8 cellular contexts compared by ENCODE assay signal in genomic region chr5:134466241-134467069, GRCh38. TPM values are rescaled to one million over a fixed set of nuclear protein-coding genes. Genes with fewer than 3 reads are reported as not detected.
DNase-seq lines count a peak whose midpoint lies in the region; ATAC-seq, FAIRE-seq and TF ChIP-seq lines count a peak whose summit lies in the region.

No MANE protein-coding gene starts in this region.

- no peaks in the 10 kb centered on the region for H4K20me1 ChIP-seq in DOHH2 (ENCODE audit: control insufficient read depth, insufficient read depth, low read depth, low read length)
- H4K20me1 ChIP-seq in H9 (ENCODE audit: control insufficient read depth, insufficient read depth, insufficient read length) = no peaks in the 10 kb centered on the region
- H4K20me1 ChIP-seq in K562 (replicated peaks; ENCODE audit: control insufficient read depth, insufficient read depth, low read length) = no peaks in the 10 kb centered on the region
- H4K20me1 ChIP-seq in hepatocyte (ENCODE audit: insufficient read depth, poor library complexity, severe bottlenecking) = no peaks in the 10 kb centered on the region

- H3K9me1 ChIP-seq in K562 (ENCODE audit: control insufficient read depth, insufficient read depth, low read length) = no peaks in the 10 kb centered on the region

- H4K8ac ChIP-seq in H9 (replicated peaks; ENCODE audit: insufficient read length, low read depth, low read length) = no peak overlapping the region

- WGBS in H9 (ENCODE audit: extremely low coverage, insufficient read length, low lambda C conversion rate) = no CpG with 5 or more reads among the region's 26 CpGs
- WGBS in K562 (ENCODE audit: insufficient coverage, low coverage, missing lambda C conversion rate) = 0% methylated on average over 22 of the region's 26 CpGs
- 4% methylated on average over 21 of the region's 26 CpGs for WGBS in hepatocyte (ENCODE audit: low lambda C conversion rate, missing lambda C conversion rate)

- in situ Hi-C loops in K562 (cut with MboI) = no loop called here

- no peak overlapping the region for H4K5ac ChIP-seq in H9 (ENCODE audit: insufficient read length, low read depth, low read length)

- peak; percentile 71 for TF ChIP-seq POLR2A in K562 (conservative IDR thresholded peaks at IDR 0.05)

- no peaks in the 10 kb centered on the region for H3K9me3 Mint-ChIP-seq in H9
- H3K9me3 Mint-ChIP-seq in T-helper 1 cell treated with Interleukin-12 subunit alpha and Interleukin-12 subunit beta and Interleukin-4 antibody, amounts not matched to agents 30 μg/mL and 1 μg/mL, for 36 hours = no peaks in the 10 kb centered on the region

- no peaks in the 10 kb centered on the region for H3F3A ChIP-seq in DOHH2 (ENCODE audit: control insufficient read depth, insufficient read depth)

- peak overlapping the region; percentile 89 for H3K4me2 ChIP-seq in DOHH2 (ENCODE audit: low read length)
- peak overlapping the region; percentile 84 for H3K4me2 ChIP-seq in H9 (ENCODE audit: insufficient read depth, insufficient read length, low read length)
- peak overlapping the region; percentile 88 for H3K4me2 ChIP-seq in K562 (ENCODE audit: insufficient read depth, low read length)
- H3K4me2 ChIP-seq in hepatocyte = peak overlapping the region; percentile 83

- peak overlapping the region; percentile 97 to 98 (median 97) for H3K27ac Mint-ChIP-seq in H9
- peak overlapping the region; percentile 67 for H3K27ac Mint-ChIP-seq in T-helper 1 cell treated with Interleukin-12 subunit alpha and Interleukin-12 subunit beta and Interleukin-4 antibody, amounts not matched to agents 30 μg/mL and 1 μg/mL, for 36 hours

- H4K91ac ChIP-seq in H9 (ENCODE audit: insufficient read length, low read depth, low read length) = no peak overlapping the region

- no peak overlapping the region for H3K4ac ChIP-seq in H9 (ENCODE audit: low read depth, low read length)

- H3K27ac ChIP-seq in DOHH2 (ENCODE audit: low read depth, low read length) (peak overlapping the region; percentile 19; the same call in 1 of the 2 replicates), H9 (ENCODE audit: insufficient read length, low read depth, low read length) (peak overlapping the region; percentile 32), K562 (ENCODE audit: extremely low read depth, low read depth, low read length) (peak overlapping the region; percentile 99), hepatocyte (peak overlapping the region; percentile 96)

- no peak overlapping the region for H3T11ph ChIP-seq in H9 (ENCODE audit: low read length)

- peak overlapping the region; percentile 79 for H3K9ac ChIP-seq in H9 (ENCODE audit: extremely low read depth, insufficient read length, low read length)
- peak overlapping the region; percentile 93 to 94 for H3K9ac ChIP-seq in K562 (ENCODE audit: insufficient read depth in 1 of 2, low read depth in 2 of 2, low read length in 2 of 2)

- H3K27me3 ChIP-seq in DOHH2 (ENCODE audit: control insufficient read depth, low read length) (no peaks in the 10 kb centered on the region), H9 (ENCODE audit: insufficient read depth, low read length) (no peaks in the 10 kb centered on the region), K562 (ENCODE audit: control insufficient read depth in 2 of 2, insufficient read depth in 2 of 2, low read length in 2 of 2) (no peaks in the 10 kb centered on the region), hepatocyte (no peaks in the 10 kb centered on the region)

- POLR2A ChIA-PET in K562 (lab: Yijun Ruan, JAX) = interaction anchor here (0.6 to 2.7 kb wide), 22 partner anchors 8 to 463 kb away, joined by 3 to 10 read pairs (median 4); partner anchors contain the start of gene CDKN2AIPNL

- H3K27me3 Mint-ChIP-seq in H9 (ENCODE audit: low read depth) = no peaks in the 10 kb centered on the region; the same call in 1 of the 2 replicates
- no peaks in the 10 kb centered on the region for H3K27me3 Mint-ChIP-seq in T-helper 1 cell treated with Interleukin-12 subunit alpha and Interleukin-12 subunit beta and Interleukin-4 antibody, amounts not matched to agents 30 μg/mL and 1 μg/mL, for 36 hours (ENCODE audit: low read depth)

- H3K23me2 ChIP-seq in H9 (ENCODE audit: insufficient read length, low read depth, low read length, poor library complexity, severe bottlenecking) = peaks cover 8% of the 10 kb centered on the region

- H2AK5ac ChIP-seq in H9 (ENCODE audit: insufficient read length, low read length) = no peak overlapping the region

- no peak overlapping the region for H3K56ac ChIP-seq in H9 (ENCODE audit: insufficient read length, low read depth, low read length)

- H3K4me1 Mint-ChIP-seq in H9 = peaks cover 14 to 21% of the 10 kb centered on the region in 2 experiments
- peaks cover 15% of the 10 kb centered on the region for H3K4me1 Mint-ChIP-seq in T-helper 1 cell treated with Interleukin-12 subunit alpha and Interleukin-12 subunit beta and Interleukin-4 antibody, amounts not matched to agents 30 μg/mL and 1 μg/mL, for 36 hours (ENCODE audit: low read depth)

- no peak overlapping the region for H2BK120ac ChIP-seq in H9 (ENCODE audit: low read depth, low read length, poor library complexity, severe bottlenecking)

- no peaks in the 10 kb centered on the region for H3K9me3 ChIP-seq in DOHH2 (ENCODE audit: control insufficient read depth, insufficient read depth, low read length)
- H3K9me3 ChIP-seq in H9 (ENCODE audit: control insufficient read depth, low read depth, low read length) = no peaks in the 10 kb centered on the region
- no peaks in the 10 kb centered on the region for H3K9me3 ChIP-seq in K562 (replicated peaks; ENCODE audit: control insufficient read depth, insufficient read depth, low read depth, low read length)
- H3K9me3 ChIP-seq in hepatocyte (ENCODE audit: low read depth) = no peaks in the 10 kb centered on the region

- intact Hi-C loops in K562 (cut with micrococcal nuclease) = loop anchor here (1.0 to 5.0 kb wide), 2 partner anchors 54 to 60 kb away; partner anchors contain the start of gene CDKN2AIPNL

- TF ChIP-seq RAD21 in K562 (CRISPR knock-in tag; conservative IDR thresholded peaks at IDR 0.05 in 1 of 2, IDR thresholded peaks at IDR 0.05 in 1 of 2) = no peak; a peak in 2 of 4 replicates

- no peak overlapping the region for H2BK20ac ChIP-seq in H9 (ENCODE audit: low read depth, low read length, poor library complexity, severe bottlenecking)

- CTCF ChIA-PET in K562 (lab: Yijun Ruan, JAX; ENCODE audit: low intra/inter-chr PET ratio) = interaction anchor here (0.5 kb wide), 1 partner anchor 56 kb away, joined by 5 read pairs; no protein-coding TSS in a partner anchor

- no peak overlapping the region for H2BK12ac ChIP-seq in H9 (ENCODE audit: insufficient read length, low read depth, low read length)

- H3K4me1 ChIP-seq in DOHH2 (ENCODE audit: control insufficient read depth, low read length) (peaks cover 41% of the 10 kb centered on the region), H9 (ENCODE audit: insufficient read depth, low read length) (peaks cover 4% of the 10 kb centered on the region; the same call in 1 of the 2 replicates), K562 (replicated peaks in 1 of 2; ENCODE audit: control insufficient read depth in 2 of 2, insufficient read depth in 2 of 2, low read length in 2 of 2) (peaks cover 32 to 34% of the 10 kb centered on the region in 2 experiments), hepatocyte (ENCODE audit: insufficient read depth) (peaks cover 25% of the 10 kb centered on the region)

- no peak overlapping the region for H2BK5ac ChIP-seq in H9 (ENCODE audit: insufficient read length, low read length)

- H3K79me2 ChIP-seq in DOHH2 (ENCODE audit: control insufficient read depth, low read length) (no peaks in the 10 kb centered on the region), H9 (ENCODE audit: insufficient read depth, low read length) (no peaks in the 10 kb centered on the region), K562 (ENCODE audit: control insufficient read depth, insufficient read depth, low read length) (no peaks in the 10 kb centered on the region), hepatocyte (no peaks in the 10 kb centered on the region)

- BruUV-seq in K562 (replicated peaks; lab: Mats Ljungman, UMichigan) = TSS peak; percentile 95

- H3K23ac ChIP-seq in H9 (ENCODE audit: insufficient read length, low read depth, low read length) = no peak overlapping the region

- DNase-seq in H9 (peak; percentile 96), NCI-H1417 treated with DMSO at 0.1 percent for 48 hours (lab: John Stamatoyannopoulos, UW) (peak; percentile 14), K562 (ENCODE audit: extremely low read depth in 1 of 4, low spot score in 3 of 4) (peak; percentile 73 to 93 (median 80)), hepatocyte (ENCODE audit: low spot score) (peak; percentile 94), putamen (ENCODE audit: low spot score) (peak; percentile 64)

- no peak for TF ChIP-seq CTCF in DOHH2 (IDR thresholded peaks at IDR 0.05; ENCODE audit: low read depth, low read length, poor library complexity, severe bottlenecking)
- no peak for TF ChIP-seq CTCF in H9 (conservative IDR thresholded peaks at IDR 0.05)
- no peak for TF ChIP-seq CTCF in K562 (IDR thresholded peaks at IDR 0.05 in 2 of 3, conservative IDR thresholded peaks at IDR 0.05 in 1 of 3; ENCODE audit: insufficient read depth in 2 of 3, low read depth in 1 of 3, low read length in 3 of 3)
- no peak for TF ChIP-seq CTCF in hepatocyte (IDR thresholded peaks at IDR 0.05; ENCODE audit: poor library complexity)

- no peak overlapping the region for H2BK15ac ChIP-seq in H9 (ENCODE audit: low read depth, low read length)

- H3K9me2 ChIP-seq in DOHH2 (replicated peaks; ENCODE audit: control insufficient read depth, low read length) (no peaks in the 10 kb centered on the region), hepatocyte (replicated peaks; ENCODE audit: insufficient read depth) (no peaks in the 10 kb centered on the region)

- peak overlapping the region; percentile 80 to 87 for H3K4me3 Mint-ChIP-seq in H9
- H3K4me3 Mint-ChIP-seq in T-helper 1 cell treated with Interleukin-12 subunit alpha and Interleukin-12 subunit beta and Interleukin-4 antibody, amounts not matched to agents 30 μg/mL and 1 μg/mL, for 36 hours = peak overlapping the region; percentile 57

- ATAC-seq in K562 (peak; percentile 82), HG02588 (IDR thresholded peaks at IDR 0.05; ENCODE audit: unreplicated experiment) (no peak)

- no peak overlapping the region for H2AFZ ChIP-seq in H9 (ENCODE audit: low read length)
- peak overlapping the region; percentile 88 for H2AFZ ChIP-seq in K562 (ENCODE audit: low read depth, low read length)
- peak overlapping the region; percentile 38 for H2AFZ ChIP-seq in hepatocyte

- TF ChIP-seq EP300 in K562 (IDR thresholded peaks at IDR 0.05; ENCODE audit: low read length) = peak; percentile 70

- H3K14ac ChIP-seq in H9 (ENCODE audit: insufficient read depth, low read length) = peak overlapping the region; percentile 94

- H3K18ac ChIP-seq in H9 (ENCODE audit: insufficient read length, low read depth, low read length) = peak overlapping the region; percentile 23

- H3K4me3 ChIP-seq in DOHH2 (ENCODE audit: low read length) (peak overlapping the region; percentile 86), K562 (peak overlapping the region; percentile 46), hepatocyte (peak overlapping the region; percentile 25)

- H3K36me3 ChIP-seq in DOHH2 (ENCODE audit: control insufficient read depth, low read length) (no peaks in the 10 kb centered on the region), K562 (ENCODE audit: control insufficient read depth, insufficient read depth, low read length) (no peaks in the 10 kb centered on the region), hepatocyte (replicated peaks; ENCODE audit: insufficient read depth, low read depth) (no peaks in the 10 kb centered on the region)

- H3K36me3 Mint-ChIP-seq in H9 (ENCODE audit: insufficient read depth in 1 of 3, low read depth in 3 of 3) = no peaks in the 10 kb centered on the region; a peak in 1 of 7 replicates
- no peaks in the 10 kb centered on the region for H3K36me3 Mint-ChIP-seq in T-helper 1 cell treated with Interleukin-12 subunit alpha and Interleukin-12 subunit beta and Interleukin-4 antibody, amounts not matched to agents 30 μg/mL and 1 μg/mL, for 36 hours (ENCODE audit: low read depth)

- no peaks in the 10 kb centered on the region for H3K79me1 ChIP-seq in H9 (ENCODE audit: insufficient read depth, low read depth, low read length, poor library complexity, severe bottlenecking)

- FAIRE-seq in K562 (lab: Jason Lieb, UNC) = peak; percentile 92

RNA-seq across cellular contexts. Expression of gene CDKN2AIPNL, which starts 54.8 kb away (rescaled TPM):
- total RNA-seq in H9 (2021) = 60.0 and 60.3 TPM in 2 replicates
- total RNA-seq in K562 (2011; cell fraction: chromatin; rRNA removed; ENCODE audit: low replicate concordance) = 12.4 and 12.8 TPM in 2 replicates
- total RNA-seq in K562 (2011; cell fraction: nucleolus; rRNA removed) = 12.2 and 14.0 TPM in 2 replicates
- total RNA-seq in K562 (2011; cell fraction: nucleoplasm; rRNA removed) = 21.9 and 23.2 TPM in 2 replicates
- 46.4 and 90.0 TPM in 2 replicates for total RNA-seq in K562 (2014; rRNA removed)
- 40.7 and 45.5 TPM in 2 replicates for total RNA-seq in K562 (2014; rRNA removed; fragmentation: Illumina TruSeq; extraction: Trizol)
- 41.8 and 43.1 TPM in 2 replicates for total RNA-seq in K562 (2015; rRNA removed; fragmentation: Illumina TruSeq; extraction: Trizol)
- 40.0 and 42.1 TPM in 2 replicates for total RNA-seq in K562 (2021)
- polyA plus RNA-seq in K562 (2011; rRNA removed) = 29.6 and 44.3 TPM in 2 replicates
- 22.1 and 37.0 TPM in 2 replicates for polyA plus RNA-seq in K562 (2011; cell fraction: cytosol; rRNA removed)
- 10.8 and 15.7 TPM in 2 replicates for polyA plus RNA-seq in K562 (2011; cell fraction: nucleus; rRNA removed)
- 33.3 and 57.5 TPM in 2 replicates for polyA plus RNA-seq in K562 (2012)
- 39.2 and 42.2 TPM in 2 replicates for polyA plus RNA-seq in K562 (2014; fragmentation: Illumina TruSeq; extraction: Trizol)
- 10 to 100 TPM; 19.9 to 30.7 TPM for polyA plus RNA-seq in K562 (2014; fragmentation: Nextera tagmentation; extraction: Ambion mirVana)
- polyA plus RNA-seq in K562 (2014; rRNA removed) = 46.9 and 55.4 TPM in 2 replicates
- 15.6 and 16.0 TPM in 2 replicates for polyA minus RNA-seq in K562 (2011; rRNA and poly(A)+ RNA removed)
- polyA minus RNA-seq in K562 (2011; cell fraction: cytosol; rRNA and poly(A)+ RNA removed) = 12.5 and 12.6 TPM in 2 replicates
- polyA minus RNA-seq in K562 (2011; cell fraction: nucleus; rRNA and poly(A)+ RNA removed) = 5.3 and 10.7 TPM in 2 replicates
- 24.1 and 34.4 TPM in 2 replicates for total RNA-seq in hepatocyte
- 29.9 and 30.0 TPM in 2 replicates for polyA plus RNA-seq in hepatocyte

RNA-seq across cellular contexts. Expression of gene JADE2, which starts 59.0 kb away (rescaled TPM):
- total RNA-seq in H9 (2021) (99.7 and 101 TPM in 2 replicates), K562 (2014; rRNA removed) (14.5 and 22.8 TPM in 2 replicates), K562 (2014; rRNA removed; fragmentation: Illumina TruSeq; extraction: Trizol) (6.9 and 8.3 TPM in 2 replicates), K562 (2015; rRNA removed; fragmentation: Illumina TruSeq; extraction: Trizol) (13.7 and 14.1 TPM in 2 replicates), K562 (2021) (22.2 and 23.3 TPM in 2 replicates), hepatocyte (35.4 and 36.1 TPM in 2 replicates)
- 12.7 and 26.6 TPM in 2 replicates for total RNA-seq in K562 (2011; cell fraction: chromatin; rRNA removed; ENCODE audit: low replicate concordance)
- total RNA-seq in K562 (2011; cell fraction: nucleolus; rRNA removed) = 12.9 and 14.5 TPM in 2 replicates
- 7.6 and 9.2 TPM in 2 replicates for total RNA-seq in K562 (2011; cell fraction: nucleoplasm; rRNA removed)
- polyA plus RNA-seq in K562 (2011; rRNA removed) (8.8 and 9.4 TPM in 2 replicates), K562 (2014; fragmentation: Illumina TruSeq; extraction: Trizol) (9.1 and 10.9 TPM in 2 replicates), K562 (2014; fragmentation: Nextera tagmentation; extraction: Ambion mirVana) (under 1 TPM; 0.50 to 0.55 TPM), K562 (2014; rRNA removed) (6.0 and 10.8 TPM in 2 replicates), hepatocyte (14.9 and 15.2 TPM in 2 replicates)
- polyA plus RNA-seq in K562 (2011; cell fraction: cytosol; rRNA removed) = 7.8 and 14.9 TPM in 2 replicates
- 10.6 and 18.6 TPM in 2 replicates for polyA plus RNA-seq in K562 (2011; cell fraction: nucleus; rRNA removed)
- polyA plus RNA-seq in K562 (2012) = 9.5 and 15.4 TPM in 2 replicates
- polyA minus RNA-seq in K562 (2011; rRNA and poly(A)+ RNA removed) = 11.5 and 14.4 TPM in 2 replicates
- 13.0 and 13.2 TPM in 2 replicates for polyA minus RNA-seq in K562 (2011; cell fraction: cytosol; rRNA and poly(A)+ RNA removed)
- polyA minus RNA-seq in K562 (2011; cell fraction: nucleus; rRNA and poly(A)+ RNA removed) = 9.4 TPM in 2 replicates

Comparison
In these comparisons a context has a peak if more than half of its experiments do, and no peak if none do; other contexts are left out.
1. H3K27ac ChIP-seq: peak in every context shown above with its lines; median percentile 99 in K562; 96 in hepatocyte; 32 in H9; 19 in DOHH2.
2. H3K4me3 ChIP-seq: peak in every context shown above with its lines; median percentile 86 in DOHH2; 46 in K562; 25 in hepatocyte.
3. DNase-seq: peak in every context shown above with its lines; median percentile 96 in H9; 94 in hepatocyte; 80 in K562; 64 in putamen; 14 in NCI-H1417 treated with DMSO at 0.1 percent for 48 hours.